In the genomic region with DNA sequence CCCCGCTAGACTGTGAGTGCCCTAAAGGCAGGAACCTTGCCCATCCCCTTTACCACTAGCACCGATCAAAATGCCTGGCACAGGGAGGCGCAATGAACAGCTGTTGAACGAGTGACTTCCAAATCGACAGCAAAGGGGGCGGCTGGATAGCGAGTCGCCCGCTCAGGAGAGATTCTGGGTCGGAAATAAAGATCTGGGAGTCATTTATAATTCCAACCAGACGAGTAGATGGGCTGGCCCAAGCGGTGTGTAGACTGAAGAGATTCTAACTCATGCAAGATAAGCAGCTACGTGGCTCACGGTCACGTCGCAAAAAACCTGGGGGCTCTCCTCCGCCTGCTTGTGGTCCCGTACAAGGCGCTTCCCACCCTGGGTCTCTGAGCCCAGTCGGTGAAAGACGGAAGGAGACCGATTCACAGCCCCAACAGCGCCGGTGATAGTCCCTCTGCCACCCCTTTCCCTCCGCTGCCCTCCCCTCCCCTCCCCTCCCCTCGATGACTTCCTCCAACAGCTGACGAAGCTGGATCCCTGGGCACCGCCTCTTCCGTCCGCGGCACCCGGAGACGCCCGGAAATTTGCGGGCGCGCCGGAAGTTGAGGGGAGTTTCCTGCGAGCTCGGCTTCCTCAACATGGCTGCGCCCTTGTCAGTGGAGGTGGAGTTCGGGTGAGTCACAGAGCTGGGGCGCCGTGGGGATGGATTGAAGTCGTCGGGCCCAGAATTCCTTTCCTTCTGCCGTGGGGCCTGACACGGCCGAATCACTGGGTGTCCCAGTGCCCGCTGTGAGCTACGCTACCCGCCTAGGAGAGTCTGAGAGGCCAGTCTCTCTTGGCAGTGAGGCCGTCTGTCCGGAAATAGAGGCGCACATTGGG, we compare ENCODE assay signal across 8 cellular contexts. TPM values are rescaled to one million over a fixed set of nuclear protein-coding genes. Genes with fewer than 3 reads are reported as not detected.
DNase-seq lines count a peak whose midpoint lies in the region; ATAC-seq and TF ChIP-seq lines count a peak whose summit lies in the region.

TSS of gene URM1 (plus strand) at position 623 of the 870 bp plus-strand sequence. CDS start at position 630, 7 bp downstream.

- H3K27ac ChIP-seq in heart right ventricle (peak within 1 kb of the TSS; percentile 74 to 97 (median 93)), upper lobe of left lung (peak within 1 kb of the TSS; percentile 87 to 94 (median 90))

- H3K27me3 ChIP-seq in heart right ventricle (no peaks in the 10 kb centered on the region), upper lobe of left lung (no peaks in the 10 kb centered on the region)

- H3K4me1 ChIP-seq in heart right ventricle (peaks cover 2 to 29% (median 22%) of the 10 kb centered on the region in 9 donors), upper lobe of left lung (peaks cover 17 to 24% (median 19%) of the 10 kb centered on the region in 4 donors)

- intact Hi-C loops in T-helper 1 cell treated with Interleukin-12 subunit alpha and Interleukin-12 subunit beta and Interleukin-4 antibody, amounts not matched to agents 30 ng/mL and 1 ng/mL, for 36 hours (cut with micrococcal nuclease): loop anchor here (1.0 to 5.0 kb wide), 15 partner anchors 9 to 416 kb away; partner anchors contain the start of genes CERCAM, CIZ1, COQ4 and GLE1
- intact Hi-C loops in heart right ventricle (cut with DNase I): loop anchor here in 1 of 10 donors (1.0 kb wide), 1 partner anchor 49 kb away; the partner anchor contains the start of genes COQ4 and TRUB2
- intact Hi-C loops in posterior vena cava (cut with DNase I): no loop called here

- WGBS in heart right ventricle, 2 donors: 0 to 1% methylated on average over 55 of the region's 55 CpGs
- 1% methylated on average over 18 to 51 of the region's 55 CpGs for WGBS in upper lobe of left lung, 2 donors

- DNase-seq in GM13977 (ENCODE audit: low spot score): peak; percentile 97
- peak; percentile 75 for DNase-seq in NCI-H1694 (lab: John Stamatoyannopoulos, UW)
- peak; percentile 97 for DNase-seq in amniotic epithelial cell (ENCODE audit: low read depth)
- DNase-seq in heart right ventricle: peak; percentile 95 to 96
- DNase-seq in posterior vena cava (ENCODE audit: low spot score): peak; percentile 99
- peak; percentile 96 to 97 for DNase-seq in upper lobe of left lung

- TF ChIP-seq POLR2A in upper lobe of left lung (IDR thresholded peaks at IDR 0.05): peak in 3 of 4 donors; percentile 69 to 94 (median 88)

- H3K9me3 ChIP-seq in heart right ventricle (no peaks in the 10 kb centered on the region), upper lobe of left lung (no peaks in the 10 kb centered on the region)

- H3K4me3 ChIP-seq in heart right ventricle (peak within 1 kb of the TSS; percentile 62 to 97 (median 78)), upper lobe of left lung (peak within 1 kb of the TSS; percentile 70 to 87 (median 72))

- peak; percentile 73 for ATAC-seq in HG02884 (IDR thresholded peaks at IDR 0.05; ENCODE audit: unreplicated experiment)
- ATAC-seq in heart right ventricle: peak; percentile 95 to 99 (median 98)
- ATAC-seq in upper lobe of left lung (ENCODE audit: low FRiP score in 2 of 2): peak; percentile 97 to 98

- H3K36me3 ChIP-seq in heart right ventricle: peaks cover 0 to 36% (median 0%) of the 10 kb centered on the region in 9 donors
- H3K36me3 ChIP-seq in upper lobe of left lung: peaks cover 0 to 10% (median 0%) of the 10 kb centered on the region in 4 donors

- peak in 1 of 4 donors; percentile 18 for TF ChIP-seq EP300 in upper lobe of left lung (IDR thresholded peaks at IDR 0.05)

- in situ Hi-C loops in GM13977 (cut with MboI; ENCODE audit: low pct_unique_long_range_greater_than_20kb, low sequenced_read_pairs, unreplicated experiment): no loop called here

- TF ChIP-seq CTCF in GM13977 (IDR thresholded peaks at IDR 0.05; ENCODE audit: extremely low read depth, insufficient read depth, missing control alignments) (no peak), heart right ventricle (IDR thresholded peaks at IDR 0.05) (peak in 4 of 9 donors; percentile 10 to 27 (median 20)), upper lobe of left lung (IDR thresholded peaks at IDR 0.05) (no peak)

RNA-seq across cellular contexts. Expression of gene URM1, which starts in this region (rescaled TPM):
- total RNA-seq in T-helper 1 cell treated with Interleukin-12 subunit alpha and Interleukin-12 subunit beta and Interleukin-4 antibody, amounts not matched to agents 30 ng/mL and 1 ng/mL, for 36 hours: 70.7 and 75.8 TPM in 2 replicates
- total RNA-seq in heart right ventricle (10 to 100 TPM; 39.2 to 64.3 (median 51.2) TPM), posterior vena cava (10 to 100 TPM; 44.0 to 44.5 TPM), upper lobe of left lung (10 to 100 TPM; 11.1 to 57.9 (median 28.7) TPM)
- polyA plus RNA-seq in heart right ventricle: 10 to 100 TPM; 18.7 to 75.7 TPM

Comparison
In these comparisons a context has a peak if more than half of its experiments do, and no peak if none do; other contexts are left out.
1. Peak in every context shown above with its lines: DNase-seq, ATAC-seq, H3K4me3 ChIP-seq and H3K27ac ChIP-seq.